ENCODE assay signal across 10 cellular contexts in genomic region chr12:54977155-54977554, GRCh38. TPM values are rescaled to one million over a fixed set of nuclear protein-coding genes. Genes with fewer than 3 reads are reported as not detected.
A peak's percentile ranks its signal among the peaks of the same experiment; 100 is the strongest.
DNase-seq lines count a peak whose midpoint lies in the region; FAIRE-seq and TF ChIP-seq lines count a peak whose summit lies in the region.
"Had no signal": no experiment of that assay in that cellular context is flagged by ENCODE, and none has a peak within 500 bp of the region (broad histone marks: within the 10 kb centered on the region; RNA-seq: fewer than 3 reads in every experiment).

No MANE protein-coding gene starts in this region.

- H3K9me3 Mint-ChIP-seq in Caco-2 (ENCODE audit: unreplicated experiment) = no peaks in the 10 kb centered on the region

- intact Hi-C loops in Caco-2 (cut with micrococcal nuclease; ENCODE audit: unreplicated experiment) = no loop called here

- no peak overlapping the region for H3K4me3 Mint-ChIP-seq in Caco-2 (ENCODE audit: unreplicated experiment)

- peaks cover 7% of the 10 kb centered on the region for H3K27me3 Mint-ChIP-seq in Caco-2 (ENCODE audit: insufficient read depth, unreplicated experiment)

- H3K27me3 ChIP-seq in Caco-2 (replicated peaks; ENCODE audit: control insufficient read depth, insufficient read depth, low read length) = no peaks in the 10 kb centered on the region

- BruUV-seq in Caco-2 (replicated peaks; lab: Mats Ljungman, UMichigan) = no TSS peak

- FAIRE-seq in RCC 7860 (lab: Jason Lieb, UNC) = no peak

- H3K9me3 ChIP-seq in Caco-2 = no peaks in the 10 kb centered on the region

- H3K36me3 ChIP-seq in Caco-2 (ENCODE audit: control insufficient read depth, insufficient read depth, low read length) = no peaks in the 10 kb centered on the region

- H3K4me1 Mint-ChIP-seq in Caco-2 (ENCODE audit: low read depth, unreplicated experiment) = peaks cover 7% of the 10 kb centered on the region

- H3K27ac Mint-ChIP-seq in Caco-2 (ENCODE audit: unreplicated experiment) = no peak overlapping the region

- CTCF ChIA-PET in Caco-2 (lab: Charles Lee) = no interaction called here

- POLR2A ChIA-PET in Caco-2 (lab: Charles Lee) = no interaction called here

- TF ChIP-seq CTCF in Caco-2 (IDR thresholded peaks at IDR 0.05; ENCODE audit: insufficient read depth in 1 of 2, low read depth in 1 of 2, low read length in 1 of 2, severe bottlenecking in 1 of 2, unreplicated experiment in 1 of 2) = no peak

- H3K4me1 ChIP-seq in Caco-2 = no peaks in the 10 kb centered on the region; the same call in 1 of the 2 replicates

- peak; percentile 60 for DNase-seq in EL
- DNase-seq in RCC 7860 (ENCODE audit: low spot score) = peak; percentile 7
- peak; percentile 60 for DNase-seq in dedifferentiated amniotic fluid mesenchymal stem cell (ENCODE audit: extremely low spot score)
- DNase-seq in renal cortical epithelial cell (ENCODE audit: low read depth) = peak; percentile 92
- DNase-seq in NCI-H1105 (lab: John Stamatoyannopoulos, UW) = no peak
- DNase-seq in NCI-H510A (lab: John Stamatoyannopoulos, UW) = no peak
- no peak for DNase-seq in Caco-2
- DNase-seq: NCI-H446 treated with DMSO at 0.1 percent for 48 hours had no signal

- H3K4me3 ChIP-seq in Caco-2 (ENCODE audit: low read depth, low read length) = no peak overlapping the region
- H3K4me3 ChIP-seq: lung had no signal

- H3K36me3 Mint-ChIP-seq in Caco-2 (ENCODE audit: insufficient read depth, unreplicated experiment) = no peaks in the 10 kb centered on the region

RNA-seq across cellular contexts. Expression of gene TESPA1, which starts 7.4 kb away (rescaled TPM):
- not detected in 2 replicates for total RNA-seq in renal cortical epithelial cell
- not detected in 2 replicates for total RNA-seq in Caco-2 (2022)

RNA-seq across cellular contexts. Expression of gene NEUROD4, which starts 42.6 kb away (rescaled TPM):
- total RNA-seq in renal cortical epithelial cell (not detected in 2 replicates), Caco-2 (2022) (not detected in 2 replicates)
- total RNA-seq: lung, subcutaneous adipose tissue had no signal

Comparison
In these comparisons a context has a peak if more than half of its experiments do, and no peak if none do; other contexts are left out.
1. DNase-seq: peak in EL (single experiment), RCC 7860 (single experiment), dedifferentiated amniotic fluid mesenchymal stem cell (single experiment) and renal cortical epithelial cell (single experiment); none in NCI-H1105 (single experiment), NCI-H510A (single experiment) and Caco-2 (0 of 2).